Comparison of ENCODE assay signal across 30 cellular contexts in genomic region chr3:184690236-184690883, GRCh38. TPM values are rescaled to one million over a fixed set of nuclear protein-coding genes. Genes with fewer than 3 reads are reported as not detected.
A peak's percentile ranks its signal among the peaks of the same experiment; 100 is the strongest.
DNase-seq lines count a peak whose midpoint lies in the region; ATAC-seq and TF ChIP-seq lines count a peak whose summit lies in the region.
"Had no signal": no experiment of that assay in that cellular context is flagged by ENCODE, and none has a peak within 500 bp of the region (broad histone marks: within the 10 kb centered on the region; RNA-seq: fewer than 3 reads in every experiment).

No MANE protein-coding gene starts in this region.

- no peaks in the 10 kb centered on the region for H3K4me1 Mint-ChIP-seq in activated naive CD4-positive, alpha-beta T cell treated with anti-CD3 and anti-CD28 coated beads, Interleukin-2, amount 10 ng/mL, durations not matched to agents 7 days and 5 days

- H3K23ac ChIP-seq in neuronal stem cell (ENCODE audit: low read depth, low read length, poor library complexity), result no peak overlapping the region

- no peak for TF ChIP-seq POLR2A in breast epithelium (IDR thresholded peaks at IDR 0.05)

- peak overlapping the region; percentile 35 to 66 for H3K27ac ChIP-seq in breast epithelium
- no peak overlapping the region for H3K27ac ChIP-seq in mammary epithelial cell (ENCODE audit: insufficient read depth, low read depth, low read length)
- no peak overlapping the region for H3K27ac ChIP-seq in neuronal stem cell (replicated peaks; ENCODE audit: low read length)
- H3K27ac ChIP-seq: body of pancreas, GM23248, suprapubic skin, upper lobe of right lung had no signal

- peak overlapping the region; percentile 22 for H2BK5ac ChIP-seq in neuronal stem cell (ENCODE audit: low read length)

- H3K9me3 ChIP-seq in breast epithelium, result no peaks in the 10 kb centered on the region
- H3K9me3 ChIP-seq in mammary epithelial cell (replicated peaks; ENCODE audit: insufficient read depth, low read length), result no peaks in the 10 kb centered on the region
- H3K9me3 ChIP-seq in neuronal stem cell (replicated peaks in 1 of 2; ENCODE audit: control insufficient read depth in 2 of 2, insufficient read depth in 1 of 2, low read depth in 1 of 2, low read length in 2 of 2), result no peaks in the 10 kb centered on the region
- H3K9me3 ChIP-seq: body of pancreas, gastroesophageal sphincter, suprapubic skin, upper lobe of right lung had no signal

- dilution Hi-C loops in mammary epithelial cell (cut with HindIII; ENCODE audit: low sequenced_read_pairs), result no loop called here

- DNase-seq in breast epithelium (ENCODE audit: low spot score in 2 of 2), result no peak
- DNase-seq in mammary epithelial cell, result no peak
- DNase-seq in left kidney (ENCODE audit: low read depth, low spot score), result peak; percentile 65
- no peak for DNase-seq in neuronal stem cell (ENCODE audit: low spot score)
- DNase-seq in activated naive CD4-positive, alpha-beta T cell treated with anti-CD3 and anti-CD28 coated beads, Interleukin-2, amount 10 ng/mL, durations not matched to agents 7 days and 5 days, result no peak
- no peak for DNase-seq in AG20443 (ENCODE audit: low spot score)
- no peak for DNase-seq in activated gamma-delta T cell (lab: John Stamatoyannopoulos, UW)
- DNase-seq: 8988T; activated CD8-positive, alpha-beta memory T cell treated with anti-CD3 and anti-CD28 coated beads, Interleukin-2, amount 10 ng/mL, durations not matched to agents 7 days and 5 days; activated naive CD4-positive, alpha-beta T cell; activated T-cell treated with anti-CD3 and anti-CD28 coated beads, Interleukin-2, amount 50 U/mL, for 48 hours; body of pancreas; EL; GM23248; hippocampal formation; left colon; NCI-H1105 treated with DMSO at 0.1 percent for 48 hours; NCI-H1930; NCI-H2171 treated with DMSO at 0.1 percent for 48 hours; NCI-H510A; occipital lobe; RPMI8226; stimulated activated naive CD4-positive, alpha-beta T cell treated with Interleukin-2 at 50 U/mL for 16 hours; T-helper 1 cell; upper lobe of right lung had no signal

- peaks cover 0 to 11% of the 10 kb centered on the region in 2 donors for H3K4me1 ChIP-seq in breast epithelium
- H3K4me1 ChIP-seq in mammary epithelial cell (ENCODE audit: insufficient read depth, low read length), result peaks cover 9% of the 10 kb centered on the region
- peaks cover 28 to 31% of the 10 kb centered on the region in 2 donors for H3K4me1 ChIP-seq in neuronal stem cell (ENCODE audit: control insufficient read depth in 2 of 2, insufficient read depth in 1 of 2, low read depth in 1 of 2, low read length in 2 of 2)
- H3K4me1 ChIP-seq: body of pancreas had no signal

- H3K14ac ChIP-seq in neuronal stem cell (ENCODE audit: low read length), result no peak overlapping the region

- H3K36me3 ChIP-seq in breast epithelium (no peaks in the 10 kb centered on the region), mammary epithelial cell (ENCODE audit: insufficient read depth, low read length) (no peaks in the 10 kb centered on the region), neuronal stem cell (replicated peaks in 1 of 2; ENCODE audit: control insufficient read depth in 2 of 2, insufficient read depth in 2 of 2, low read length in 2 of 2) (no peaks in the 10 kb centered on the region)
- H3K36me3 ChIP-seq: gastroesophageal sphincter, suprapubic skin, upper lobe of right lung had no signal

- no TSS peak for BruUV-seq in mammary epithelial cell (replicated peaks; lab: Mats Ljungman, UMichigan)

- no peaks in the 10 kb centered on the region for H4K20me1 ChIP-seq in mammary epithelial cell (ENCODE audit: insufficient read depth, low read length)

- H3K4ac ChIP-seq in neuronal stem cell (ENCODE audit: low read length), result no peak overlapping the region

- H3K4me2 ChIP-seq in mammary epithelial cell (ENCODE audit: insufficient read depth, low read depth, low read length) (no peak overlapping the region), neuronal stem cell (ENCODE audit: insufficient read depth, low read length, poor library complexity, severe bottlenecking) (no peak overlapping the region)

- H3K18ac ChIP-seq in neuronal stem cell (ENCODE audit: low read length), result peak overlapping the region; percentile 66

- H3K27ac Mint-ChIP-seq in activated naive CD4-positive, alpha-beta T cell treated with anti-CD3 and anti-CD28 coated beads, Interleukin-2, amount 10 ng/mL, durations not matched to agents 7 days and 5 days, result no peak overlapping the region
- H3K27ac Mint-ChIP-seq: activated CD8-positive, alpha-beta memory T cell treated with anti-CD3 and anti-CD28 coated beads, Interleukin-2, amount 10 ng/mL, durations not matched to agents 7 days and 5 days; WTC11 had no signal

- peak overlapping the region; percentile 77 for H2BK12ac ChIP-seq in neuronal stem cell (ENCODE audit: low read length)

- H3K27me3 ChIP-seq in breast epithelium, result no peaks in the 10 kb centered on the region
- no peaks in the 10 kb centered on the region for H3K27me3 ChIP-seq in mammary epithelial cell (ENCODE audit: insufficient read depth, low read length)
- H3K27me3 ChIP-seq in neuronal stem cell (ENCODE audit: control insufficient read depth in 3 of 3, insufficient read depth in 3 of 3, low read depth in 1 of 3, low read length in 3 of 3), result no peaks in the 10 kb centered on the region
- H3K27me3 ChIP-seq: body of pancreas, gastroesophageal sphincter, suprapubic skin, upper lobe of right lung had no signal

- CTCF ChIA-PET in mammary epithelial cell (lab: Charles Lee; ENCODE audit: low non-redundant PET), result interaction anchor here (0.6 kb wide), 1 partner anchor 129 kb away, joined by 3 read pairs; the partner anchor contains the start of gene EPHB3
- CTCF ChIA-PET in activated naive CD4-positive, alpha-beta T cell treated with anti-CD3 and anti-CD28 coated beads, Interleukin-2, amount 10 ng/mL, durations not matched to agents 7 days and 5 days (lab: Charles Lee), result interaction anchor here (0.5 kb wide), 1 partner anchor 24 kb away, joined by 3 read pairs; no protein-coding TSS in a partner anchor

- H2BK120ac ChIP-seq in neuronal stem cell (ENCODE audit: low read depth, low read length), result no peak overlapping the region

- no peaks in the 10 kb centered on the region for H3K79me1 ChIP-seq in neuronal stem cell (ENCODE audit: low read depth, low read length)

- ATAC-seq in GM21529 (IDR thresholded peaks at IDR 0.05; ENCODE audit: unreplicated experiment), result no peak
- ATAC-seq: activated CD8-positive, alpha-beta memory T cell treated with anti-CD3 and anti-CD28 coated beads, Interleukin-2, amount 10 ng/mL, durations not matched to agents 7 days and 5 days; body of pancreas; gastroesophageal sphincter; K562; left colon; upper lobe of right lung; WTC11 had no signal

- no peaks in the 10 kb centered on the region for H3K36me3 Mint-ChIP-seq in activated naive CD4-positive, alpha-beta T cell treated with anti-CD3 and anti-CD28 coated beads, Interleukin-2, amount 10 ng/mL, durations not matched to agents 7 days and 5 days
- H3K36me3 Mint-ChIP-seq: activated CD8-positive, alpha-beta memory T cell treated with anti-CD3 and anti-CD28 coated beads, Interleukin-2, amount 10 ng/mL, durations not matched to agents 7 days and 5 days; WTC11 had no signal

- 79% methylated on average over 11 of the region's 15 CpGs for WGBS in mammary epithelial cell (ENCODE audit: low coverage, missing lambda C conversion rate)
- WGBS in neuronal stem cell (ENCODE audit: extremely low coverage in 2 of 2, insufficient read length in 2 of 2, insufficient replicate concordance in 1 of 2), 2 donors, result no CpG with 5 or more reads among the region's 15 CpGs

- no peak overlapping the region for H4K91ac ChIP-seq in neuronal stem cell (ENCODE audit: low read depth, low read length, poor library complexity)

- TF ChIP-seq CTCF in breast epithelium (IDR thresholded peaks at IDR 0.05) (no peak), mammary epithelial cell (conservative IDR thresholded peaks at IDR 0.05 in 1 of 2, IDR thresholded peaks at IDR 0.05 in 1 of 2; ENCODE audit: extremely low read depth in 1 of 2, insufficient read depth in 1 of 2, low read depth in 1 of 2, low read length in 2 of 2) (no peak)

- H2BK15ac ChIP-seq in neuronal stem cell (ENCODE audit: low read length), result peak overlapping the region; percentile 68

- in situ Hi-C loops in mammary epithelial cell (cut with MboI; ENCODE audit: low sequenced_read_pairs in 2 of 2), result no loop called here

- H3K9ac ChIP-seq in mammary epithelial cell (ENCODE audit: insufficient read depth, low read length) (no peak overlapping the region), neuronal stem cell (ENCODE audit: low read depth, low read length, poor library complexity) (no peak overlapping the region)
- H3K9ac ChIP-seq: GM23248 had no signal

- peaks cover 57% of the 10 kb centered on the region for H3K27me3 Mint-ChIP-seq in activated naive CD4-positive, alpha-beta T cell treated with anti-CD3 and anti-CD28 coated beads, Interleukin-2, amount 10 ng/mL, durations not matched to agents 7 days and 5 days

- H2AFZ ChIP-seq in mammary epithelial cell (ENCODE audit: low read depth, low read length) (no peak overlapping the region), neuronal stem cell (ENCODE audit: low read length) (peak overlapping the region; percentile 15)
- H2AFZ ChIP-seq: GM23248 had no signal

- no peak overlapping the region for H3K4me3 ChIP-seq in breast epithelium
- H3K4me3 ChIP-seq in mammary epithelial cell (replicated peaks in 1 of 3; ENCODE audit: insufficient read depth in 1 of 3, low read depth in 2 of 3, low read length in 3 of 3), result no peak overlapping the region
- no peak overlapping the region for H3K4me3 ChIP-seq in neuronal stem cell (ENCODE audit: low read length in 2 of 2)
- H3K4me3 ChIP-seq: body of pancreas, gastroesophageal sphincter, GM23248, K562, suprapubic skin, upper lobe of right lung had no signal

- no peak overlapping the region for H3K4me3 Mint-ChIP-seq in activated naive CD4-positive, alpha-beta T cell treated with anti-CD3 and anti-CD28 coated beads, Interleukin-2, amount 10 ng/mL, durations not matched to agents 7 days and 5 days
- H3K4me3 Mint-ChIP-seq: activated CD8-positive, alpha-beta memory T cell treated with anti-CD3 and anti-CD28 coated beads, Interleukin-2, amount 10 ng/mL, durations not matched to agents 7 days and 5 days; WTC11 had no signal

- peak overlapping the region; percentile 74 for H2AK5ac ChIP-seq in neuronal stem cell (ENCODE audit: low read depth, low read length)

- H3K9me3 Mint-ChIP-seq in activated naive CD4-positive, alpha-beta T cell treated with anti-CD3 and anti-CD28 coated beads, Interleukin-2, amount 10 ng/mL, durations not matched to agents 7 days and 5 days, result no peaks in the 10 kb centered on the region
- H3K9me3 Mint-ChIP-seq: WTC11 had no signal

- H3K79me2 ChIP-seq in mammary epithelial cell (ENCODE audit: insufficient read depth, low read length), result no peaks in the 10 kb centered on the region

- H4K8ac ChIP-seq in neuronal stem cell (ENCODE audit: low read depth, low read length), result no peak overlapping the region

- intact Hi-C loops in breast epithelium (cut with DNase I; ENCODE audit: low total_unique reads), result no loop called here
- intact Hi-C loops in mammary epithelial cell (cut with micrococcal nuclease), result no loop called here

RNA-seq across cellular contexts. Expression of gene MAGEF1, which starts 21.5 kb away (rescaled TPM):
- total RNA-seq in breast epithelium (10 to 100 TPM; 16.5 to 40.4 (median 38.3) TPM), mammary epithelial cell (10 to 100 TPM; 19.0 to 27.8 TPM)
- polyA plus RNA-seq in mammary epithelial cell, result 14.3 TPM
- polyA minus RNA-seq in mammary epithelial cell, result 4.4 TPM
- 67.9 TPM for polyA plus RNA-seq in neuronal stem cell (2013, experiment 1 of 2)
- 67.5 TPM for polyA plus RNA-seq in neuronal stem cell (2013, experiment 2 of 2)

Comparison
In these comparisons a context has a peak if more than half of its experiments do, and no peak if none do; other contexts are left out.
1. H3K27ac ChIP-seq: peak in breast epithelium (2 of 2); none in mammary epithelial cell (single experiment) and neuronal stem cell (single experiment).